ENCODE assay signal across 10 cellular contexts in the genomic region with DNA sequence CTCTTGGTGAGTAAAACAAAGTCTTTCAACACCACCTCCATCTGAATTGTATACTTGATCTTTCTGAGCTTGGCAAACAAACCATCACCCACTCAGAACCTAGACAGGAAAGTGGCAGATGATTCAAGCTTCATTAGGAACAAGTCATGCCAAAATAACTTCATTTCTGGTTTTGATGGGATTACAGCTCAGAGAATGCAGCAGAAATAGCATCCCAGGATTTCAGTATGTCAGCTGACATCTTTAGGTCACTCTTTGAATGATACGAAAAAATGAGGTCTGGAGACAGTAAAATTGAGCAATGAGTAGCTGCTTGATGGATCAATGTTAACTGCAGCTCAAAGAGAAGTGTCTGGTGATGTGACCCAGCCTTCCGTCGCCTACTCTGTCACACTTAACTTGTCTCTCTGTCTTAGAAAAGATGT.
DNase-seq lines count a peak whose midpoint lies in the region; ATAC-seq and TF ChIP-seq lines count a peak whose summit lies in the region.
"Had no signal": no experiment of that assay in that cellular context is flagged by ENCODE, and none has a peak within 500 bp of the region (broad histone marks: within the 10 kb centered on the region; RNA-seq: fewer than 3 reads in every experiment).

No MANE protein-coding gene starts in this region.

- H3K27me3 Mint-ChIP-seq in activated T-helper 1 cell treated with anti-CD3 and anti-CD28 coated beads, Interleukin-12 subunit alpha, Interleukin-12 subunit beta, Interleukin-2, Interleukin-4 antibody, amounts not matched to agents 30 ng/mL and 10 ng/mL and 1 ng/mL, durations not matched to agents 14 hours and 24 hours and 36 hours (ENCODE audit: insufficient read depth): peaks cover 1% of the 10 kb centered on the region
- H3K27me3 Mint-ChIP-seq in osteocyte (ENCODE audit: unreplicated experiment): peaks cover 10% of the 10 kb centered on the region

- no peaks in the 10 kb centered on the region for H3K36me3 ChIP-seq in A673 (ENCODE audit: insufficient read depth, low read length, poor library complexity, severe bottlenecking)
- no peaks in the 10 kb centered on the region for H3K36me3 ChIP-seq in MG63
- no peaks in the 10 kb centered on the region for H3K36me3 ChIP-seq in vagina

- no peak for ATAC-seq in HG02763 (IDR thresholded peaks at IDR 0.05; ENCODE audit: unreplicated experiment)
- ATAC-seq: HCT116 had no signal

- TF ChIP-seq POLR2A in vagina (IDR thresholded peaks at IDR 0.05): no peak

- POLR2A ChIA-PET in A673 (lab: Charles Lee; ENCODE audit: low non-redundant PET): no interaction called here

- no peak overlapping the region for H3K4me3 ChIP-seq in A673 (ENCODE audit: low read depth, low read length, poor library complexity, severe bottlenecking)
- H3K4me3 ChIP-seq in MG63: no peak overlapping the region
- H3K4me3 ChIP-seq in vagina: no peak overlapping the region

- BruUV-seq in A673 (replicated peaks; lab: Mats Ljungman, UMichigan): no TSS peak

- H3K4me3 Mint-ChIP-seq in activated T-helper 1 cell treated with anti-CD3 and anti-CD28 coated beads, Interleukin-12 subunit alpha, Interleukin-12 subunit beta, Interleukin-2, Interleukin-4 antibody, amounts not matched to agents 30 ng/mL and 10 ng/mL and 1 ng/mL, durations not matched to agents 14 hours and 24 hours and 36 hours: peak overlapping the region; percentile 17
- H3K4me3 Mint-ChIP-seq in osteocyte (ENCODE audit: unreplicated experiment): no peak overlapping the region

- H3K4me1 Mint-ChIP-seq in activated T-helper 1 cell treated with anti-CD3 and anti-CD28 coated beads, Interleukin-12 subunit alpha, Interleukin-12 subunit beta, Interleukin-2, Interleukin-4 antibody, amounts not matched to agents 30 ng/mL and 10 ng/mL and 1 ng/mL, durations not matched to agents 14 hours and 24 hours and 36 hours (ENCODE audit: low read depth): peaks cover 75% of the 10 kb centered on the region
- peaks cover 23% of the 10 kb centered on the region for H3K4me1 Mint-ChIP-seq in osteocyte (ENCODE audit: unreplicated experiment)

- H3K9me3 ChIP-seq in A673 (ENCODE audit: low read depth, low read length, poor library complexity, severe bottlenecking) (no peaks in the 10 kb centered on the region), MG63 (no peaks in the 10 kb centered on the region), vagina (no peaks in the 10 kb centered on the region)

- CTCF ChIA-PET in A673 (lab: Charles Lee): interaction anchor here (0.6 kb wide), 1 partner anchor 27 kb away, joined by 7 read pairs; no protein-coding TSS in a partner anchor

- intact Hi-C loops in A673 (cut with micrococcal nuclease; ENCODE audit: unreplicated experiment) (no loop called here), vagina (cut with DNase I) (no loop called here)
- intact Hi-C loops in activated T-helper 1 cell treated with anti-CD3 and anti-CD28 coated beads, Interleukin-12 subunit alpha, Interleukin-12 subunit beta, Interleukin-2, Interleukin-4 antibody, amounts not matched to agents 30 ng/mL and 10 ng/mL and 1 ng/mL, durations not matched to agents 14 hours and 24 hours and 36 hours (cut with micrococcal nuclease): loop anchor here (1.0 to 5.0 kb wide), 5 partner anchors 7 to 38 kb away; no protein-coding TSS in a partner anchor

- peaks cover 64% of the 10 kb centered on the region for H3K36me3 Mint-ChIP-seq in activated T-helper 1 cell treated with anti-CD3 and anti-CD28 coated beads, Interleukin-12 subunit alpha, Interleukin-12 subunit beta, Interleukin-2, Interleukin-4 antibody, amounts not matched to agents 30 ng/mL and 10 ng/mL and 1 ng/mL, durations not matched to agents 14 hours and 24 hours and 36 hours (ENCODE audit: low read depth)
- no peaks in the 10 kb centered on the region for H3K36me3 Mint-ChIP-seq in osteocyte (ENCODE audit: unreplicated experiment)

- H3K27me3 ChIP-seq in A673 (replicated peaks; ENCODE audit: insufficient read depth, low read depth, low read length, poor library complexity): peaks cover 38% of the 10 kb centered on the region
- H3K27me3 ChIP-seq in MG63: no peaks in the 10 kb centered on the region; the same call in 1 of the 2 replicates
- H3K27me3 ChIP-seq in vagina: no peaks in the 10 kb centered on the region

- peak overlapping the region; percentile 89 for H3K27ac Mint-ChIP-seq in activated T-helper 1 cell treated with anti-CD3 and anti-CD28 coated beads, Interleukin-12 subunit alpha, Interleukin-12 subunit beta, Interleukin-2, Interleukin-4 antibody, amounts not matched to agents 30 ng/mL and 10 ng/mL and 1 ng/mL, durations not matched to agents 14 hours and 24 hours and 36 hours
- no peak overlapping the region for H3K27ac Mint-ChIP-seq in osteocyte (ENCODE audit: unreplicated experiment)

- H3K27ac ChIP-seq in A673 (ENCODE audit: low read depth, low read length, poor library complexity, severe bottlenecking) (no peak overlapping the region), vagina (no peak overlapping the region)

- no peaks in the 10 kb centered on the region for H3K9me3 Mint-ChIP-seq in activated T-helper 1 cell treated with anti-CD3 and anti-CD28 coated beads, Interleukin-12 subunit alpha, Interleukin-12 subunit beta, Interleukin-2, Interleukin-4 antibody, amounts not matched to agents 30 ng/mL and 10 ng/mL and 1 ng/mL, durations not matched to agents 14 hours and 24 hours and 36 hours
- no peaks in the 10 kb centered on the region for H3K9me3 Mint-ChIP-seq in osteocyte (ENCODE audit: unreplicated experiment)

- DNase-seq in A673 (ENCODE audit: low spot score): peak; percentile 84
- peak; percentile 38 for DNase-seq in EL
- no peak for DNase-seq in activated T-helper 1 cell treated with anti-CD3 and anti-CD28 coated beads, Interleukin-12 subunit alpha, Interleukin-12 subunit beta, Interleukin-2, Interleukin-4 antibody, amounts not matched to agents 30 ng/mL and 10 ng/mL and 1 ng/mL, durations not matched to agents 14 hours and 24 hours and 36 hours (ENCODE audit: low spot score)
- DNase-seq in islet precursor cell: peak; percentile 61
- DNase-seq in MG63: no peak
- no peak for DNase-seq in osteocyte (ENCODE audit: extremely low spot score, unreplicated experiment)
- no peak for DNase-seq in vagina (ENCODE audit: extremely low spot score in 2 of 2)
- DNase-seq: activated CD4-positive, CD25-positive, alpha-beta regulatory T cell treated with anti-CD3 and anti-CD28 coated beads, Interleukin-2, amount 50 U/mL, for 72 hours had no signal

- TF ChIP-seq CTCF in A673 (conservative IDR thresholded peaks at IDR 0.05; ENCODE audit: low read depth, low read length) (no peak), osteocyte (IDR thresholded peaks at IDR 0.05) (no peak), vagina (IDR thresholded peaks at IDR 0.05) (no peak)

- H3K4me1 ChIP-seq in A673 (ENCODE audit: insufficient read depth, low read length, poor library complexity, severe bottlenecking) (peaks cover 23% of the 10 kb centered on the region), vagina (no peaks in the 10 kb centered on the region)

Comparison
In these comparisons a context has a peak if more than half of its experiments do, and no peak if none do; other contexts are left out.
1. DNase-seq: peak in A673 (single experiment), EL (single experiment) and islet precursor cell (single experiment); none in activated T-helper 1 cell treated with anti-CD3 and anti-CD28 coated beads, Interleukin-12 subunit alpha, Interleukin-12 subunit beta, Interleukin-2, Interleukin-4 antibody, amounts not matched to agents 30 ng/mL and 10 ng/mL and 1 ng/mL, durations not matched to agents 14 hours and 24 hours and 36 hours (single experiment), MG63 (single experiment), osteocyte (single experiment) and vagina (0 of 2).